ENCODE assay signal across 2 cellular contexts in the genomic region with DNA sequence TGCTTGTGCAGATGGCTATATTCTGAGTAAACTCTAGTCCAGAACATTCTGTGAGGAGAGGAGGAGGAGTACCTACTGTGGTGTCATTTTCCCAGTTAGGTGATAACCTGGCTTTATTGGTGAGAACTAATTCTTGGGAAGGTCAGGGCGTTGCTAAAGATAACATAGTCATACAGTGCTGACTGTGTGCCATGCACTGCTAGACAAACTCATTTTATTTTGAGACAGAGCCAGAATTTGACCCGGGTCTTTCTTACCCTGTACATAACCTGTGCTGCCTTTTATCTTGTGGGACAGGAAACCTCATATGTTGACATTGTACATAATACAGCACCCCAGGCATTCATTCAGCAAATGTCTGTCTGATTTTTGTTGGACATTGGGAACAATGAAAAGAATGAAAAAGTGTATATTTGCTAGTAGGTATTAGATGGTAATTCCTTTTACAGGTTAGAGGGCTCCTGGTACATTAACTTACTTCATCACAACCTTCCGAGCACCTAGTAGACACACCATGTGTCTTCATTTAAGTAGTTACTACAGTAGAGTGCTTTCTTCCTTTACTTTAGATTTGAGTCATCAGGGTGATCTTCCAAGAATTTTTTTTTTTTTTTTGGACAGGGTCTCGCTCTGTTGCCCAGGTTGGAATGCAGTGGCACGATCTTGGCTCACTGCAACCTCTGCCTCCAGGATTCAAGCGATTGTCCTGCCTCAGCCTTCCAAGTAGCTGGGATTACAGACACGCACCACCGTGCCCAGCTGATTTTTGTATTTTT.
TF ChIP-seq lines count a peak whose summit lies in the region.

No MANE protein-coding gene starts in this region.

TF ChIP-seq in GM12891, 5 proteins besides CTCF, POLR2A, EP300 and RAD21 (continued from another document):
- TF ChIP-seq TAF1 (IDR thresholded peaks at IDR 0.05; ENCODE audit: low read depth, low read length): no peak
- no peak for TF ChIP-seq SPI1 (IDR thresholded peaks at IDR 0.05; ENCODE audit: low read depth, low read length)

TF ChIP-seq in HepG2, 621 proteins besides CTCF, POLR2A, EP300 and RAD21 (continued from another document and continues in another):
- TF ChIP-seq, protein P1, sequence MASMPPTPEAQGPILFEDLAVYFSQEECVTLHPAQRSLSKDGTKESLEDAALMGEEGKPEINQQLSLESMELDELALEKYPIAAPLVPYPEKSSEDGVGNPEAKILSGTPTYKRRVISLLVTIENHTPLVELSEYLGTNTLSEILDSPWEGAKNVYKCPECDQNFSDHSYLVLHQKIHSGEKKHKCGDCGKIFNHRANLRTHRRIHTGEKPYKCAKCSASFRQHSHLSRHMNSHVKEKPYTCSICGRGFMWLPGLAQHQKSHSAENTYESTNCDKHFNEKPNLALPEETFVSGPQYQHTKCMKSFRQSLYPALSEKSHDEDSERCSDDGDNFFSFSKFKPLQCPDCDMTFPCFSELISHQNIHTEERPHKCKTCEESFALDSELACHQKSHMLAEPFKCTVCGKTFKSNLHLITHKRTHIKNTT (CRISPR knock-in tag; IDR thresholded peaks at IDR 0.05): no peak
- TF ChIP-seq BCL6 (CRISPR knock-in tag; IDR thresholded peaks at IDR 0.05) (peak; percentile 43; the same call in 1 of the 2 replicates), HNRNPH1 (optimal IDR thresholded peaks at IDR 0.05; ENCODE audit: low read depth, low read length) (no peak), SIX4 (CRISPR knock-in tag; IDR thresholded peaks at IDR 0.05) (0 out of 2 replicates have a peak, but pooled peaks have one; percentile 43), NR2F2 (IDR thresholded peaks at IDR 0.05; ENCODE audit: borderline replicate concordance, low read depth) (0 out of 2 replicates have a peak, but pooled peaks have one; percentile 43), ZNF33A (CRISPR knock-in tag; IDR thresholded peaks at IDR 0.05; ENCODE audit: borderline replicate concordance) (no peak), RARG (CRISPR knock-in tag; IDR thresholded peaks at IDR 0.05; ENCODE audit: low read depth) (no peak), RFX1 (IDR thresholded peaks at IDR 0.05) (no peak), SRSF4 (IDR thresholded peaks at IDR 0.05; ENCODE audit: low read depth, low read length, poor library complexity, severe bottlenecking) (no peak), FOXA3 (CRISPR knock-in tag; IDR thresholded peaks at IDR 0.05) (peak; percentile 51; the same call in 1 of the 2 replicates), JARID2 (CRISPR knock-in tag; IDR thresholded peaks at IDR 0.05; ENCODE audit: insufficient replicate concordance) (no peak), ZNF891 (CRISPR knock-in tag; IDR thresholded peaks at IDR 0.05) (no peak), ZNF605 (CRISPR knock-in tag; IDR thresholded peaks at IDR 0.05) (no peak), RNF2 (conservative IDR thresholded peaks at IDR 0.05; ENCODE audit: low read depth) (no peak), GATAD2A (CRISPR knock-in tag; IDR thresholded peaks at IDR 0.05) (no peak), HDAC2 (CRISPR knock-in tag; IDR thresholded peaks at IDR 0.05) (0 out of 2 replicates have a peak, but pooled peaks have one; percentile 35), ZNF749 (CRISPR knock-in tag; IDR thresholded peaks at IDR 0.05; ENCODE audit: borderline replicate concordance) (no peak), NR2F6 (IDR thresholded peaks at IDR 0.05) (peak; percentile 58), NR2F6 (CRISPR knock-in tag; IDR thresholded peaks at IDR 0.05) (no peak; the same call in 1 of the 2 replicates), ZSCAN29 (CRISPR knock-in tag; conservative IDR thresholded peaks at IDR 0.05) (no peak), ASH2L (IDR thresholded peaks at IDR 0.05; ENCODE audit: insufficient read length, low read depth, low read length) (no peak), SAP130 (CRISPR knock-in tag; IDR thresholded peaks at IDR 0.05; ENCODE audit: low read depth) (peak; percentile 36; the same call in 1 of the 2 replicates), ZNF720 (CRISPR knock-in tag; IDR thresholded peaks at IDR 0.05) (no peak), REPIN1 (CRISPR knock-in tag; IDR thresholded peaks at IDR 0.05; ENCODE audit: borderline replicate concordance, low read depth) (no peak), ZMAT3 (CRISPR knock-in tag; conservative IDR thresholded peaks at IDR 0.05) (no peak), ZFP62 (CRISPR knock-in tag; IDR thresholded peaks at IDR 0.05) (no peak), ZSCAN25 (CRISPR knock-in tag; IDR thresholded peaks at IDR 0.05) (no peak), JDP2 (CRISPR knock-in tag; IDR thresholded peaks at IDR 0.05; ENCODE audit: borderline replicate concordance) (no peak), U2AF1 (optimal IDR thresholded peaks at IDR 0.05; ENCODE audit: low read depth, low read length) (no peak), TCF7 (IDR thresholded peaks at IDR 0.05; ENCODE audit: low read depth) (peak; percentile 62), ZNF282 (IDR thresholded peaks at IDR 0.05; ENCODE audit: partially characterized antibody) (no peak), ATF7-NPFF (CRISPR knock-in tag; IDR thresholded peaks at IDR 0.05; ENCODE audit: low read depth) (no peak), ISL2 (CRISPR knock-in tag; IDR thresholded peaks at IDR 0.05) (0 out of 2 replicates have a peak, but pooled peaks have one; percentile 31), KMT2B (CRISPR knock-in tag; IDR thresholded peaks at IDR 0.05) (no peak), TGIF2 (CRISPR knock-in tag; IDR thresholded peaks at IDR 0.05) (no peak), SOX5 (CRISPR knock-in tag; IDR thresholded peaks at IDR 0.05; ENCODE audit: borderline replicate concordance) (peak; percentile 42; the same call in 1 of the 2 replicates), SOX13 (IDR thresholded peaks at IDR 0.05) (no peak), SOX13 (CRISPR knock-in tag; conservative IDR thresholded peaks at IDR 0.05 in 1 of 2, IDR thresholded peaks at IDR 0.05 in 1 of 2) (peak in 1 of 2 experiments; percentile 77; a peak in 2 of 4 replicates), U2AF2 (IDR thresholded peaks at IDR 0.05; ENCODE audit: low read depth, low read length) (no peak), SETDB1 (CRISPR knock-in tag; IDR thresholded peaks at IDR 0.05; ENCODE audit: borderline replicate concordance) (no peak), ZBTB38 (CRISPR knock-in tag; IDR thresholded peaks at IDR 0.05) (no peak), FOXA1 (IDR thresholded peaks at IDR 0.05) (no peak), FOXA1 (CRISPR knock-in tag; IDR thresholded peaks at IDR 0.05) (peak; percentile 25; the same call in 1 of the 2 replicates)
- TF ChIP-seq, protein P2, sequence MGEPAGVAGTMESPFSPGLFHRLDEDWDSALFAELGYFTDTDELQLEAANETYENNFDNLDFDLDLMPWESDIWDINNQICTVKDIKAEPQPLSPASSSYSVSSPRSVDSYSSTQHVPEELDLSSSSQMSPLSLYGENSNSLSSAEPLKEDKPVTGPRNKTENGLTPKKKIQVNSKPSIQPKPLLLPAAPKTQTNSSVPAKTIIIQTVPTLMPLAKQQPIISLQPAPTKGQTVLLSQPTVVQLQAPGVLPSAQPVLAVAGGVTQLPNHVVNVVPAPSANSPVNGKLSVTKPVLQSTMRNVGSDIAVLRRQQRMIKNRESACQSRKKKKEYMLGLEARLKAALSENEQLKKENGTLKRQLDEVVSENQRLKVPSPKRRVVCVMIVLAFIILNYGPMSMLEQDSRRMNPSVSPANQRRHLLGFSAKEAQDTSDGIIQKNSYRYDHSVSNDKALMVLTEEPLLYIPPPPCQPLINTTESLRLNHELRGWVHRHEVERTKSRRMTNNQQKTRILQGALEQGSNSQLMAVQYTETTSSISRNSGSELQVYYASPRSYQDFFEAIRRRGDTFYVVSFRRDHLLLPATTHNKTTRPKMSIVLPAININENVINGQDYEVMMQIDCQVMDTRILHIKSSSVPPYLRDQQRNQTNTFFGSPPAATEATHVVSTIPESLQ (CRISPR knock-in tag; conservative IDR thresholded peaks at IDR 0.05): no peak
- TF ChIP-seq, protein P3, sequence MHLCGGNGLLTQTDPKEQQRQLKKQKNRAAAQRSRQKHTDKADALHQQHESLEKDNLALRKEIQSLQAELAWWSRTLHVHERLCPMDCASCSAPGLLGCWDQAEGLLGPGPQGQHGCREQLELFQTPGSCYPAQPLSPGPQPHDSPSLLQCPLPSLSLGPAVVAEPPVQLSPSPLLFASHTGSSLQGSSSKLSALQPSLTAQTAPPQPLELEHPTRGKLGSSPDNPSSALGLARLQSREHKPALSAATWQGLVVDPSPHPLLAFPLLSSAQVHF (CRISPR knock-in tag; IDR thresholded peaks at IDR 0.05): no peak
- TF ChIP-seq, protein P4, sequence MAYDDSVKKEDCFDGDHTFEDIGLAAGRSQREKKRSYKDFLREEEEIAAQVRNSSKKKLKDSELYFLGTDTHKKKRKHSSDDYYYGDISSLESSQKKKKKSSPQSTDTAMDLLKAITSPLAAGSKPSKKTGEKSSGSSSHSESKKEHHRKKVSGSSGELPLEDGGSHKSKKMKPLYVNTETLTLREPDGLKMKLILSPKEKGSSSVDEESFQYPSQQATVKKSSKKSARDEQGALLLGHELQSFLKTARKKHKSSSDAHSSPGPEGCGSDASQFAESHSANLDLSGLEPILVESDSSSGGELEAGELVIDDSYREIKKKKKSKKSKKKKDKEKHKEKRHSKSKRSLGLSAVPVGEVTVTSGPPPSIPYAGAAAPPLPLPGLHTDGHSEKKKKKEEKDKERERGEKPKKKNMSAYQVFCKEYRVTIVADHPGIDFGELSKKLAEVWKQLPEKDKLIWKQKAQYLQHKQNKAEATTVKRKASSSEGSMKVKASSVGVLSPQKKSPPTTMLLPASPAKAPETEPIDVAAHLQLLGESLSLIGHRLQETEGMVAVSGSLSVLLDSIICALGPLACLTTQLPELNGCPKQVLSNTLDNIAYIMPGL (CRISPR knock-in tag; IDR thresholded peaks at IDR 0.05; ENCODE audit: borderline replicate concordance in 1 of 2, low read depth in 1 of 2): no peak
- TF ChIP-seq, protein P5, sequence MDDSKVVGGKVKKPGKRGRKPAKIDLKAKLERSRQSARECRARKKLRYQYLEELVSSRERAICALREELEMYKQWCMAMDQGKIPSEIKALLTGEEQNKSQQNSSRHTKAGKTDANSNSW (CRISPR knock-in tag; IDR thresholded peaks at IDR 0.05; ENCODE audit: borderline replicate concordance): no peak
- TF ChIP-seq, protein P6, sequence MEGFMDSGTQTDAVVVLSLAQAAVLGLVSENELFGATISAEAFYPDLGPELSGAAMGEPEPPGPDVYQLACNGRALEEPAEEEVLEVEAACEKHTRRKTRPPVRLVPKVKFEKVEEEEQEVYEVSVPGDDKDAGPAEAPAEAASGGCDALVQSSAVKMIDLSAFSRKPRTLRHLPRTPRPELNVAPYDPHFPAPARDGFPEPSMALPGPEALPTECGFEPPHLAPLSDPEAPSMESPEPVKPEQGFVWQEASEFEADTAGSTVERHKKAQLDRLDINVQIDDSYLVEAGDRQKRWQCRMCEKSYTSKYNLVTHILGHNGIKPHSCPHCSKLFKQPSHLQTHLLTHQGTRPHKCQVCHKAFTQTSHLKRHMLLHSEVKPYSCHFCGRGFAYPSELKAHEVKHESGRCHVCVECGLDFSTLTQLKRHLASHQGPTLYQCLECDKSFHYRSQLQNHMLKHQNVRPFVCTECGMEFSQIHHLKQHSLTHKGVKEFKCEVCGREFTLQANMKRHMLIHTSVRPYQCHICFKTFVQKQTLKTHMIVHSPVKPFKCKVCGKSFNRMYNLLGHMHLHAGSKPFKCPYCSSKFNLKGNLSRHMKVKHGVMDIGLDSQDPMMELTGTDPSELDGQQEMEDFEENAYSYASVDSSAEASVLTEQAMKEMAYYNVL (CRISPR knock-in tag; IDR thresholded peaks at IDR 0.05; ENCODE audit: borderline replicate concordance): no peak
- TF ChIP-seq, protein P7, sequence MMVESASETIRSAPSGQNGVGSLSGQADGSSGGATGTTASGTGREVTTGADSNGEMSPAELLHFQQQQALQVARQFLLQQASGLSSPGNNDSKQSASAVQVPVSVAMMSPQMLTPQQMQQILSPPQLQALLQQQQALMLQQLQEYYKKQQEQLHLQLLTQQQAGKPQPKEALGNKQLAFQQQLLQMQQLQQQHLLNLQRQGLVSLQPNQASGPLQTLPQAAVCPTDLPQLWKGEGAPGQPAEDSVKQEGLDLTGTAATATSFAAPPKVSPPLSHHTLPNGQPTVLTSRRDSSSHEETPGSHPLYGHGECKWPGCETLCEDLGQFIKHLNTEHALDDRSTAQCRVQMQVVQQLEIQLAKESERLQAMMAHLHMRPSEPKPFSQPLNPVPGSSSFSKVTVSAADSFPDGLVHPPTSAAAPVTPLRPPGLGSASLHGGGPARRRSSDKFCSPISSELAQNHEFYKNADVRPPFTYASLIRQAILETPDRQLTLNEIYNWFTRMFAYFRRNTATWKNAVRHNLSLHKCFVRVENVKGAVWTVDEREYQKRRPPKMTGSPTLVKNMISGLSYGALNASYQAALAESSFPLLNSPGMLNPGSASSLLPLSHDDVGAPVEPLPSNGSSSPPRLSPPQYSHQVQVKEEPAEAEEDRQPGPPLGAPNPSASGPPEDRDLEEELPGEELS (CRISPR knock-in tag; IDR thresholded peaks at IDR 0.05): peak; percentile 52
- TF ChIP-seq, protein P8, sequence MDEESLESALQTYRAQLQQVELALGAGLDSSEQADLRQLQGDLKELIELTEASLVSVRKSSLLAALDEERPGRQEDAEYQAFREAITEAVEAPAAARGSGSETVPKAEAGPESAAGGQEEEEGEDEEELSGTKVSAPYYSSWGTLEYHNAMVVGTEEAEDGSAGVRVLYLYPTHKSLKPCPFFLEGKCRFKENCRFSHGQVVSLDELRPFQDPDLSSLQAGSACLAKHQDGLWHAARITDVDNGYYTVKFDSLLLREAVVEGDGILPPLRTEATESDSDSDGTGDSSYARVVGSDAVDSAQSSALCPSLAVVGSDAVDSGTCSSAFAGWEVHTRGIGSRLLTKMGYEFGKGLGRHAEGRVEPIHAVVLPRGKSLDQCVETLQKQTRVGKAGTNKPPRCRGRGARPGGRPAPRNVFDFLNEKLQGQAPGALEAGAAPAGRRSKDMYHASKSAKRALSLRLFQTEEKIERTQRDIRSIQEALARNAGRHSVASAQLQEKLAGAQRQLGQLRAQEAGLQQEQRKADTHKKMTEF (CRISPR knock-in tag; IDR thresholded peaks at IDR 0.05): no peak
- TF ChIP-seq, protein P9, sequence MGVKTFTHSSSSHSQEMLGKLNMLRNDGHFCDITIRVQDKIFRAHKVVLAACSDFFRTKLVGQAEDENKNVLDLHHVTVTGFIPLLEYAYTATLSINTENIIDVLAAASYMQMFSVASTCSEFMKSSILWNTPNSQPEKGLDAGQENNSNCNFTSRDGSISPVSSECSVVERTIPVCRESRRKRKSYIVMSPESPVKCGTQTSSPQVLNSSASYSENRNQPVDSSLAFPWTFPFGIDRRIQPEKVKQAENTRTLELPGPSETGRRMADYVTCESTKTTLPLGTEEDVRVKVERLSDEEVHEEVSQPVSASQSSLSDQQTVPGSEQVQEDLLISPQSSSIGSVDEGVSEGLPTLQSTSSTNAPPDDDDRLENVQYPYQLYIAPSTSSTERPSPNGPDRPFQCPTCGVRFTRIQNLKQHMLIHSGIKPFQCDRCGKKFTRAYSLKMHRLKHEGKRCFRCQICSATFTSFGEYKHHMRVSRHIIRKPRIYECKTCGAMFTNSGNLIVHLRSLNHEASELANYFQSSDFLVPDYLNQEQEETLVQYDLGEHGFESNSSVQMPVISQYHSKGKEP (CRISPR knock-in tag; IDR thresholded peaks at IDR 0.05): no peak
- TF ChIP-seq, protein P10, sequence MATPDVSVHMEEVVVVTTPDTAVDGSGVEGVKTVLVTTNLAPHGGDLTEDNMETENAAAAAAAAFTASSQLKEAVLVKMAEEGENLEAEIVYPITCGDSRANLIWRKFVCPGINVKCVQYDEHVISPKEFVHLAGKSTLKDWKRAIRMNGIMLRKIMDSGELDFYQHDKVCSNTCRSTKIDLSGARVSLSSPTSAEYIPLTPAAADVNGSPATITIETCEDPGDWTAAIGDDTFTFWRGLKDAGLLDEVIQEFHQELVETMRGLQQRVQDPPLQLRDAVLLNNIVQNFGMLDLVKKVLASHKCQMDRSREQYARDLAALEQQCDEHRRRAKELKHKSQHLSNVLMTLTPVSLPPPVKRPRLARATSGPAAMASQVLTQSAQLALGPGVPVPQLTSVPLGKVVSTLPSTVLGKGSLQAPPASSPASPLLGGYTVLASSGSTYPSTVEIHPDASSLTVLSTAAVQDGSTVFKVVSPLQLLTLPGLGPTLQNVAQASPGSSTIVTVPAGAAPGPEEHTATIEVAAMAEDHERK (CRISPR knock-in tag; IDR thresholded peaks at IDR 0.05; ENCODE audit: low read depth): no peak
